8 cellular contexts compared by ENCODE assay signal in genomic region chr2:189412330-189412953, GRCh38. TPM values are rescaled to one million over a fixed set of nuclear protein-coding genes. Genes with fewer than 3 reads are reported as not detected.
DNase-seq lines count a peak whose midpoint lies in the region; ATAC-seq and TF ChIP-seq lines count a peak whose summit lies in the region.

No MANE protein-coding gene starts in this region.

- H3K4me3 ChIP-seq in ACC112 (ENCODE audit: low read depth, low read length) = peak overlapping the region; percentile 26; the same call in 1 of the 2 replicates
- H3K4me3 ChIP-seq in GM12864 (ENCODE audit: low read depth, low read length) = no peak overlapping the region
- H3K4me3 ChIP-seq in esophagus muscularis mucosa = no peak overlapping the region
- no peak overlapping the region for H3K4me3 ChIP-seq in aorta (ENCODE audit: low read length in 2 of 2)

- H2AFZ ChIP-seq in ACC112 (ENCODE audit: low read length, unreplicated experiment) = peak overlapping the region; percentile 92

- H3K27me3 ChIP-seq in ACC112 (ENCODE audit: insufficient read depth, low read length) (no peaks in the 10 kb centered on the region), esophagus muscularis mucosa (no peaks in the 10 kb centered on the region), aorta (ENCODE audit: control insufficient read depth in 1 of 2, insufficient read depth in 2 of 2, low read length in 1 of 2) (no peaks in the 10 kb centered on the region)

- no peak overlapping the region for H3K27ac Mint-ChIP-seq in neural crest cell (ENCODE audit: unreplicated experiment)

- no peak for TF ChIP-seq POLR2A in esophagus muscularis mucosa (IDR thresholded peaks at IDR 0.05; ENCODE audit: low read depth)

- WGBS in esophagus muscularis mucosa = 34% methylated on average over 4 of the region's 4 CpGs
- 14 to 29% methylated on average over 4 of the region's 4 CpGs for WGBS in aorta, 2 donors

- no peak overlapping the region for H3K4me3 Mint-ChIP-seq in neural crest cell

- H3K4me1 ChIP-seq in ACC112 (ENCODE audit: control insufficient read depth, insufficient read depth, low read length, unreplicated experiment) (peaks cover 50% of the 10 kb centered on the region), esophagus muscularis mucosa (peaks cover 0 to 43% (median 27%) of the 10 kb centered on the region in 4 donors), aorta (ENCODE audit: control insufficient read depth in 1 of 2, insufficient read depth in 2 of 2, low read length in 2 of 2) (no peaks in the 10 kb centered on the region)

- TF ChIP-seq EP300 in esophagus muscularis mucosa (IDR thresholded peaks at IDR 0.05) = no peak

- H3K9me3 Mint-ChIP-seq in neural crest cell = no peaks in the 10 kb centered on the region

- H3K36me3 ChIP-seq in ACC112 (ENCODE audit: insufficient read depth, low read length) (no peaks in the 10 kb centered on the region), esophagus muscularis mucosa (no peaks in the 10 kb centered on the region), aorta (ENCODE audit: control insufficient read depth in 1 of 2, insufficient read depth in 2 of 2, low read length in 1 of 2) (no peaks in the 10 kb centered on the region)

- peak overlapping the region; percentile 99 for H3K27ac ChIP-seq in ACC112 (ENCODE audit: low read depth, low read length)
- peak overlapping the region; percentile 71 to 80 (median 72) for H3K27ac ChIP-seq in esophagus muscularis mucosa (replicated peaks in 1 of 4)
- H3K27ac ChIP-seq in aorta (ENCODE audit: low read depth in 1 of 2, low read length in 2 of 2) = peak overlapping the region in 1 of 2 donors; percentile 28

- H3K79me2 ChIP-seq in ACC112 (ENCODE audit: control insufficient read depth, insufficient read depth, low read length, unreplicated experiment) = no peaks in the 10 kb centered on the region

- ATAC-seq in HG02678 (IDR thresholded peaks at IDR 0.05; ENCODE audit: unreplicated experiment) (peak; percentile 88), aorta (ENCODE audit: low FRiP score) (peak; percentile 88)

- peaks cover 6% of the 10 kb centered on the region for H3K4me1 Mint-ChIP-seq in neural crest cell

- H3K36me3 Mint-ChIP-seq in neural crest cell (ENCODE audit: low read depth) = no peaks in the 10 kb centered on the region

- no peaks in the 10 kb centered on the region for H3K27me3 Mint-ChIP-seq in neural crest cell (ENCODE audit: low read depth)

- peak; percentile 2 for DNase-seq in GM12864 (ENCODE audit: low read depth)
- peak; percentile 3 for DNase-seq in NCI-H2081 treated with DMSO at 0.1 percent for 48 hours (lab: John Stamatoyannopoulos, UW)
- DNase-seq in activated CD4-positive, alpha-beta T cell treated with anti-CD3 and anti-CD28 coated beads for 1 hour = peak; percentile 12
- no peak for DNase-seq in esophagus muscularis mucosa (ENCODE audit: extremely low spot score)
- DNase-seq in neural crest cell (ENCODE audit: low read depth, low spot score) = peak; percentile 61
- DNase-seq in aorta = no peak

- no peaks in the 10 kb centered on the region for H3K9me3 ChIP-seq in esophagus muscularis mucosa
- no peaks in the 10 kb centered on the region for H3K9me3 ChIP-seq in aorta (ENCODE audit: control insufficient read depth, low read length)

- intact Hi-C loops in esophagus muscularis mucosa (cut with DNase I) (loop anchor here (2.0 to 5.0 kb wide), 3 partner anchors 320 to 885 kb away; no protein-coding TSS in a partner anchor), aorta (cut with DNase I) (loop anchor here (1.0 to 10.0 kb wide), 7 partner anchors 40 to 888 kb away; no protein-coding TSS in a partner anchor)

- peak; percentile 45 for TF ChIP-seq CTCF in GM12864 (IDR thresholded peaks at IDR 0.05; ENCODE audit: low read depth, low read length, missing control alignments)
- peak; percentile 76 to 80 (median 77) for TF ChIP-seq CTCF in esophagus muscularis mucosa (IDR thresholded peaks at IDR 0.05)
- peak; percentile 92 for TF ChIP-seq CTCF in neural crest cell (conservative IDR thresholded peaks at IDR 0.05)

RNA-seq across cellular contexts. Expression of gene WDR75, which starts 28.8 kb away (rescaled TPM):
- 10 to 100 TPM; 18.7 to 35.3 (median 24.7) TPM for total RNA-seq in esophagus muscularis mucosa
- 53.2 and 54.7 TPM in 2 replicates for total RNA-seq in neural crest cell
- total RNA-seq in aorta = 10 to 100 TPM; 26.3 to 28.9 TPM
- polyA plus RNA-seq in aorta = 10 to 100 TPM; 10.6 to 19.7 TPM

Comparison
In these comparisons a context has a peak if more than half of its experiments do, and no peak if none do; other contexts are left out.
1. DNase-seq: peak in GM12864 (single experiment), NCI-H2081 treated with DMSO at 0.1 percent for 48 hours (single experiment), activated CD4-positive, alpha-beta T cell treated with anti-CD3 and anti-CD28 coated beads for 1 hour (single experiment) and neural crest cell (single experiment); none in esophagus muscularis mucosa (single experiment) and aorta (0 of 2).
2. Peak in every context shown above with its lines, with median percentiles within 50 percentile points of each other: CTCF ChIP-seq.